2 cellular contexts compared by ENCODE assay signal in genomic region chr19:51337861-51338562, GRCh38.
TF ChIP-seq lines count a peak whose summit lies in the region.

No MANE protein-coding gene starts in this region.

TF ChIP-seq in HepG2, 621 proteins besides CTCF, POLR2A, EP300 and RAD21:
- TF ChIP-seq, protein P1, sequence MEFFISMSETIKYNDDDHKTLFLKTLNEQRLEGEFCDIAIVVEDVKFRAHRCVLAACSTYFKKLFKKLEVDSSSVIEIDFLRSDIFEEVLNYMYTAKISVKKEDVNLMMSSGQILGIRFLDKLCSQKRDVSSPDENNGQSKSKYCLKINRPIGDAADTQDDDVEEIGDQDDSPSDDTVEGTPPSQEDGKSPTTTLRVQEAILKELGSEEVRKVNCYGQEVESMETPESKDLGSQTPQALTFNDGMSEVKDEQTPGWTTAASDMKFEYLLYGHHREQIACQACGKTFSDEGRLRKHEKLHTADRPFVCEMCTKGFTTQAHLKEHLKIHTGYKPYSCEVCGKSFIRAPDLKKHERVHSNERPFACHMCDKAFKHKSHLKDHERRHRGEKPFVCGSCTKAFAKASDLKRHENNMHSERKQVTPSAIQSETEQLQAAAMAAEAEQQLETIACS (CRISPR knock-in tag; IDR thresholded peaks at IDR 0.05) = no peak
- TF ChIP-seq ZSCAN31 (CRISPR knock-in tag; IDR thresholded peaks at IDR 0.05; ENCODE audit: low read depth) (no peak), SMAD3 (CRISPR knock-in tag; IDR thresholded peaks at IDR 0.05) (no peak), TCF7 (IDR thresholded peaks at IDR 0.05; ENCODE audit: low read depth) (no peak), DBP (CRISPR knock-in tag; IDR thresholded peaks at IDR 0.05; ENCODE audit: not compliant biosample characterization) (no peak), CHD2 (IDR thresholded peaks at IDR 0.05; ENCODE audit: low read depth, low read length) (no peak), ZNF253 (CRISPR knock-in tag; IDR thresholded peaks at IDR 0.05; ENCODE audit: borderline replicate concordance) (no peak), ZBTB40 (IDR thresholded peaks at IDR 0.05) (no peak), ZBTB40 (CRISPR knock-in tag; IDR thresholded peaks at IDR 0.05) (no peak), ZNF138 (CRISPR knock-in tag; IDR thresholded peaks at IDR 0.05; ENCODE audit: low read depth) (no peak), HOXA7 (CRISPR knock-in tag; IDR thresholded peaks at IDR 0.05) (no peak), ZNF629 (CRISPR knock-in tag; conservative IDR thresholded peaks at IDR 0.05) (no peak), KAT2B (IDR thresholded peaks at IDR 0.05; ENCODE audit: borderline replicate concordance, low read depth, low read length) (no peak)

TF ChIP-seq in WTC11, 78 proteins besides CTCF, POLR2A, EP300 and RAD21:
- TF ChIP-seq ZNF317 (CRISPR knock-in tag; IDR thresholded peaks at IDR 0.05; ENCODE audit: borderline replicate concordance, low read depth) = no peak
- no peak for TF ChIP-seq IRF1 (CRISPR knock-in tag; IDR thresholded peaks at IDR 0.05)
- TF ChIP-seq NFYB (CRISPR knock-in tag; conservative IDR thresholded peaks at IDR 0.05; ENCODE audit: low read depth) = no peak
- no peak for TF ChIP-seq FOXP1 (CRISPR knock-in tag; IDR thresholded peaks at IDR 0.05; ENCODE audit: borderline replicate concordance)
- no peak for TF ChIP-seq ATF3 (CRISPR knock-in tag; conservative IDR thresholded peaks at IDR 0.05)
- no peak for TF ChIP-seq SP1 (CRISPR knock-in tag; conservative IDR thresholded peaks at IDR 0.05)
- TF ChIP-seq E2F5 (CRISPR knock-in tag; IDR thresholded peaks at IDR 0.05) = no peak
- TF ChIP-seq ELF4 (CRISPR knock-in tag; IDR thresholded peaks at IDR 0.05; ENCODE audit: low read depth) = no peak
- no peak for TF ChIP-seq ZNF121 (CRISPR knock-in tag; IDR thresholded peaks at IDR 0.05)
- no peak for TF ChIP-seq CBFB (CRISPR knock-in tag; IDR thresholded peaks at IDR 0.05; ENCODE audit: low read depth)
- no peak for TF ChIP-seq RORB (CRISPR knock-in tag; IDR thresholded peaks at IDR 0.05)
- TF ChIP-seq, protein P2, sequence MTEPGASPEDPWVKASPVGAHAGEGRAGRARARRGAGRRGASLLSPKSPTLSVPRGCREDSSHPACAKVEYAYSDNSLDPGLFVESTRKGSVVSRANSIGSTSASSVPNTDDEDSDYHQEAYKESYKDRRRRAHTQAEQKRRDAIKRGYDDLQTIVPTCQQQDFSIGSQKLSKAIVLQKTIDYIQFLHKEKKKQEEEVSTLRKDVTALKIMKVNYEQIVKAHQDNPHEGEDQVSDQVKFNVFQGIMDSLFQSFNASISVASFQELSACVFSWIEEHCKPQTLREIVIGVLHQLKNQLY (CRISPR knock-in tag; IDR thresholded peaks at IDR 0.05) = no peak
